ENCODE assay signal across 11 cellular contexts in genomic region chr19:38770951-38771279, GRCh38. TPM values are rescaled to one million over a fixed set of nuclear protein-coding genes. Genes with fewer than 3 reads are reported as not detected.
DNase-seq lines count a peak whose midpoint lies in the region; ATAC-seq, FAIRE-seq and TF ChIP-seq lines count a peak whose summit lies in the region.
"Not testable (repeated sequence)": the region's sequence is repeated elsewhere in the genome, so short reads cannot be mapped to it uniquely, and the experiment has no call there.
"Had no signal": no experiment of that assay in that cellular context is flagged by ENCODE, and none has a peak within 500 bp of the region (broad histone marks: within the 10 kb centered on the region; RNA-seq: fewer than 3 reads in every experiment).

No MANE protein-coding gene starts in this region.

- not testable (repeated sequence) for H3K27ac Mint-ChIP-seq in T-helper 17 cell; astrocyte (ENCODE audit: unreplicated experiment); naive B cell; stimulated activated naive CD8-positive, alpha-beta T cell treated with anti-CD3 and anti-CD28 coated beads, Interleukin-15, amount 100 ng/mL, for 72 hours

- not testable (repeated sequence) for H3K4me3 Mint-ChIP-seq in T-helper 17 cell; astrocyte (ENCODE audit: unreplicated experiment); naive B cell; stimulated activated naive CD8-positive, alpha-beta T cell treated with anti-CD3 and anti-CD28 coated beads, Interleukin-15, amount 100 ng/mL, for 72 hours

- intact Hi-C loops in HCT116 (cut with micrococcal nuclease); heart left ventricle (cut with DNase I): not testable (repeated sequence)

- H3K79me2 ChIP-seq in HCT116 (ENCODE audit: insufficient read depth, low read length); astrocyte (ENCODE audit: insufficient read depth, low read length): not testable (repeated sequence)

- H3K9me2 ChIP-seq in HCT116 (ENCODE audit: insufficient read depth), result not testable (repeated sequence)

- H3K27me3 ChIP-seq in HCT116 (ENCODE audit: insufficient read depth, low read length); astrocyte (ENCODE audit: insufficient read depth, low read length); heart left ventricle: not testable (repeated sequence)

- ATAC-seq in HCT116 (peak; percentile 69), HG03108 (IDR thresholded peaks at IDR 0.05; ENCODE audit: unreplicated experiment) (peak; percentile 61), T-helper 17 cell (peak; percentile 80), heart left ventricle (peak; percentile 74 to 91 (median 83)), naive B cell (ENCODE audit: low read depth in 2 of 2) (peak; percentile 50 to 56)
- peak; percentile 88 for ATAC-seq in stimulated activated naive CD8-positive, alpha-beta T cell treated with anti-CD3 and anti-CD28 coated beads, Interleukin-15, amount 100 ng/mL, for 72 hours

- not testable (repeated sequence) for DNase-seq in GM18507 (ENCODE audit: extremely low spot score, insufficient read length, low read depth); HCT116 (ENCODE audit: low read depth, low spot score); T-helper 17 cell; astrocyte (ENCODE audit: low read depth); heart left ventricle; naive B cell; stimulated activated naive CD8-positive, alpha-beta T cell treated with anti-CD3 and anti-CD28 coated beads, Interleukin-15, amount 100 ng/mL, for 72 hours

- CTCF ChIA-PET in HCT116 (lab: Charles Lee), result not testable (repeated sequence)

- BruUV-seq in HCT116 (replicated peaks; lab: Mats Ljungman, UMichigan), result TSS peak; percentile 36

- H2AFZ ChIP-seq in HCT116 (ENCODE audit: low read depth, low read length, poor library complexity, severe bottlenecking); astrocyte (ENCODE audit: low read depth, low read length): not testable (repeated sequence)

- H3K4me3 ChIP-seq in HCT116 (replicated peaks in 1 of 2; ENCODE audit: low read depth in 1 of 2, low read length in 2 of 2); astrocyte (ENCODE audit: insufficient read depth, low read depth, low read length): not testable (repeated sequence)
- H3K4me3 ChIP-seq in heart left ventricle, result peak overlapping the region in 2 of 12 donors; percentile 30 to 35

- TF ChIP-seq CTCF in HCT116 (IDR thresholded peaks at IDR 0.05 in 2 of 3, conservative IDR thresholded peaks at IDR 0.05 in 1 of 3; ENCODE audit: borderline replicate concordance in 1 of 3, insufficient read depth in 1 of 3, low read depth in 2 of 3, low read length in 2 of 3); astrocyte (IDR thresholded peaks at IDR 0.05; ENCODE audit: insufficient read depth, low read depth, low read length); heart left ventricle (IDR thresholded peaks at IDR 0.05): not testable (repeated sequence)

- not testable (repeated sequence) for H3K4me1 ChIP-seq in HCT116 (ENCODE audit: control insufficient read depth in 1 of 2, insufficient read depth in 2 of 2, low read length in 2 of 2); astrocyte (ENCODE audit: insufficient read depth, low read length)
- H3K4me1 ChIP-seq in heart left ventricle, result peaks cover 0 to 12% (median 2%) of the 10 kb centered on the region in 12 donors

- not testable (repeated sequence) for H3K9me3 Mint-ChIP-seq in astrocyte (ENCODE audit: unreplicated experiment); naive B cell; stimulated activated naive CD8-positive, alpha-beta T cell treated with anti-CD3 and anti-CD28 coated beads, Interleukin-15, amount 100 ng/mL, for 72 hours

- H3K27ac ChIP-seq in HCT116 (ENCODE audit: low read depth, low read length); astrocyte (ENCODE audit: low read depth, low read length); heart left ventricle: not testable (repeated sequence)

- not testable (repeated sequence) for H3K36me3 Mint-ChIP-seq in T-helper 17 cell (ENCODE audit: low read depth); astrocyte (ENCODE audit: low read depth, unreplicated experiment); naive B cell

- H3K4me2 ChIP-seq in HCT116 (ENCODE audit: low read length); astrocyte (ENCODE audit: low read length): not testable (repeated sequence)

- not testable (repeated sequence) for TF ChIP-seq RAD21 in HCT116 (IDR thresholded peaks at IDR 0.05; ENCODE audit: low read depth)

- not testable (repeated sequence) for H4K20me1 ChIP-seq in HCT116 (ENCODE audit: insufficient read depth); astrocyte (ENCODE audit: insufficient read depth, low read length)

- WGBS in heart left ventricle, 4 donors, result 12 to 44% (median 38%) methylated on average over 1 of the region's 22 CpGs; no CpG with 5 or more reads in 1 of the 4 donors

- not testable (repeated sequence) for H3K36me3 ChIP-seq in HCT116 (ENCODE audit: control insufficient read depth in 1 of 2, insufficient read depth in 2 of 2, low read length in 2 of 2); astrocyte (ENCODE audit: insufficient read depth, low read length); heart left ventricle

- H3K9me3 ChIP-seq in HCT116 (ENCODE audit: control insufficient read depth in 1 of 2, insufficient read depth in 1 of 2, low read depth in 1 of 2, low read length in 2 of 2); T-helper 17 cell (ENCODE audit: control insufficient read depth, low read length, poor library complexity, severe bottlenecking); astrocyte (ENCODE audit: insufficient read depth, low read depth, low read length); heart left ventricle: not testable (repeated sequence)

- RAD21 ChIA-PET in HCT116 (lab: Charles Lee; ENCODE audit: low non-redundant PET in 1 of 2, low total read pairs in 2 of 2, uncharacterized antibody in 2 of 2, unreplicated experiment in 2 of 2), result not testable (repeated sequence)

- H3K4me1 Mint-ChIP-seq in T-helper 17 cell; astrocyte (ENCODE audit: low read depth, unreplicated experiment): not testable (repeated sequence)
- peaks cover 4 to 12% (median 8%) of the 10 kb centered on the region in 3 donors for H3K4me1 Mint-ChIP-seq in naive B cell
- H3K4me1 Mint-ChIP-seq in stimulated activated naive CD8-positive, alpha-beta T cell treated with anti-CD3 and anti-CD28 coated beads, Interleukin-15, amount 100 ng/mL, for 72 hours, result peaks cover 14% of the 10 kb centered on the region

- not testable (repeated sequence) for TF ChIP-seq POLR2A in HCT116 (IDR thresholded peaks at IDR 0.05; ENCODE audit: borderline replicate concordance, extremely low read depth, insufficient read depth, insufficient read length); heart left ventricle (IDR thresholded peaks at IDR 0.05)

- FAIRE-seq in GM18507 (lab: Jason Lieb, UNC) (peak; percentile 98), astrocyte (lab: Jason Lieb, UNC) (peak; percentile 45)

- POLR2A ChIA-PET in HCT116 (lab: Charles Lee), result not testable (repeated sequence)

- not testable (repeated sequence) for H3K9ac ChIP-seq in HCT116 (ENCODE audit: low read length); astrocyte (ENCODE audit: low read length)

- not testable (repeated sequence) for H3K27me3 Mint-ChIP-seq in T-helper 17 cell; astrocyte (ENCODE audit: low read depth, unreplicated experiment); naive B cell; stimulated activated naive CD8-positive, alpha-beta T cell treated with anti-CD3 and anti-CD28 coated beads, Interleukin-15, amount 100 ng/mL, for 72 hours

RNA-seq across cellular contexts. Expression of gene LGALS7, which starts 2.4 kb away (rescaled TPM):
- total RNA-seq in HCT116 (2021; ENCODE audit: unreplicated experiment) (not detected), T-helper 17 cell (not detected), astrocyte (not detected in 2 replicates), heart left ventricle (not detected)
- polyA plus RNA-seq in HCT116 (2012), result not detected in 2 replicates
- polyA plus RNA-seq in heart left ventricle (under 1 TPM in 1 of 2 donors, not detected in 1; 0.33 TPM), naive B cell (ENCODE audit: low read depth in 6 of 6) (not detected)
- total RNA-seq: prostate gland, SK-MEL-5 had no signal
- polyA plus RNA-seq: CD14-positive monocyte had no signal

RNA-seq across cellular contexts. Expression of gene LGALS7B, which starts 18.1 kb away (rescaled TPM):
- total RNA-seq in HCT116 (2021; ENCODE audit: unreplicated experiment) (2.4 TPM), T-helper 17 cell (not detected), astrocyte (not detected in 2 replicates), heart left ventricle (not detected)
- polyA plus RNA-seq in HCT116 (2012), result 1.4 and 2.0 TPM in 2 replicates
- polyA plus RNA-seq in heart left ventricle (not detected), naive B cell (ENCODE audit: low read depth in 6 of 6) (1 to 10 TPM in 1 of 6 donors, not detected in 5; 6.0 TPM)
- total RNA-seq: SK-MEL-5 had no signal
- polyA plus RNA-seq: CD14-positive monocyte had no signal

RNA-seq across cellular contexts. Expression of gene CAPN12, which starts 26.6 kb away (rescaled TPM):
- 8.8 TPM for total RNA-seq in HCT116 (2021; ENCODE audit: unreplicated experiment)
- polyA plus RNA-seq in HCT116 (2012), result 8.6 and 10.4 TPM in 2 replicates
- 1 to 10 TPM; 6.8 to 9.0 TPM for total RNA-seq in T-helper 17 cell
- total RNA-seq in astrocyte, result 4.6 and 6.0 TPM in 2 replicates
- total RNA-seq in heart left ventricle, result 1 to 10 TPM in 2 of 9 donors, under 1 TPM in 7; 0.36 to 1.8 (median 0.72) TPM
- 1 to 10 TPM in 1 of 2 donors, under 1 TPM in 1; 0.91 to 1.4 TPM for polyA plus RNA-seq in heart left ventricle
- 10 to 100 TPM in 4 of 6 donors, 1 to 10 TPM in 2; 3.3 to 25.4 (median 14.0) TPM for polyA plus RNA-seq in naive B cell (ENCODE audit: low read depth in 6 of 6)
- total RNA-seq: SK-MEL-5 had no signal
- polyA plus RNA-seq: CD14-positive monocyte had no signal

RNA-seq across cellular contexts. Expression of gene LGALS4, which starts 41.8 kb away (rescaled TPM):
- total RNA-seq in HCT116 (2021; ENCODE audit: unreplicated experiment) (0.86 TPM), T-helper 17 cell (1 to 10 TPM; 1.7 to 2.4 TPM), astrocyte (0.32 TPM in 1 of 2 replicates, not detected in the other), heart left ventricle (1 to 10 TPM in 2 of 9 donors, under 1 TPM in 5, not detected in 2; 0.35 to 1.3 (median 0.65) TPM)
- 0.19 and 0.36 TPM in 2 replicates for polyA plus RNA-seq in HCT116 (2012)
- polyA plus RNA-seq in heart left ventricle (under 1 TPM; 0.68 to 0.91 TPM), naive B cell (ENCODE audit: low read depth in 6 of 6) (1 to 10 TPM in 1 of 6 donors, not detected in 5; 1.4 TPM)
- total RNA-seq: SK-MEL-5 had no signal
- polyA plus RNA-seq: CD14-positive monocyte had no signal
